9 cellular contexts compared by ENCODE assay signal in the genomic region with DNA sequence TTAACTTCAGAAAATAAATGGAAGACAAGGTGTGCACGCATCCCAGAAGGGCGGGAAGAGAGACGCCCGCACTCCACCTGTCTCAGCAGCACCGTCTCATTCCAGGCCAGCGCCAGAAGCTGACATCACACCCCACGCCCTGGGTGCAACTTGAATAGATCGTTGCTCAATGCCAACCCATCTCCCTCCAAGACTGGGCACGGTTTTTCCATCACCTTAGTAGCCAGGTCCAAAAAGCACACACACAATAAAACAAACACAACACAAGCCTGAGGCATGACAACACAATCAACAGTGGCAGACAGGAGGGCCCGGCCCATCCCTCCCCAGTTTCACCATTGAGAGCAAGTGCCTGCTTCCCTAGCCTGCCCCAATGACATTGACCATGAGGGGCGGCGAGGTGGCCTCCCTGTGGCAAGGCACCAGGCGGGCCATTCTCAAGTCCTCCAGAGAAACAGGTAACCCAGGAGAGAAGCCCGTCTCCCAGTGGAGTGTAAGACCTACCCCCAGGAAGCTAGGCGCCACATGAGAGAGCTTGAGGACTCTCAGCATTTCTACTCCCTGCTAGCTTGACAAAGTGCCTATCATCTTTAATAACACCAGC. TPM values are rescaled to one million over a fixed set of nuclear protein-coding genes. Genes with fewer than 3 reads are reported as not detected.
DNase-seq lines count a peak whose midpoint lies in the region; ATAC-seq and TF ChIP-seq lines count a peak whose summit lies in the region.
"Had no signal": no experiment of that assay in that cellular context is flagged by ENCODE, and none has a peak within 500 bp of the region (broad histone marks: within the 10 kb centered on the region; RNA-seq: fewer than 3 reads in every experiment).

No MANE protein-coding gene starts in this region.

- no peaks in the 10 kb centered on the region for H3K9me3 Mint-ChIP-seq in natural killer cell

- peak overlapping the region; percentile 81 for H3K4me2 ChIP-seq in Loucy (ENCODE audit: low read depth, low read length, poor library complexity, severe bottlenecking)

- no peak for TF ChIP-seq CTCF in AG10803 (conservative IDR thresholded peaks at IDR 0.05; ENCODE audit: low read length)
- no peak for TF ChIP-seq CTCF in Loucy (conservative IDR thresholded peaks at IDR 0.05; ENCODE audit: low read length)
- TF ChIP-seq CTCF in dorsolateral prefrontal cortex (IDR thresholded peaks at IDR 0.05 in 54 of 56, conservative IDR thresholded peaks at IDR 0.05 in 2 of 56; ENCODE audit: low read depth in 1 of 56, partially characterized antibody in 56 of 56), result no peak
- no peak for TF ChIP-seq CTCF in natural killer cell (IDR thresholded peaks at IDR 0.05)

- intact Hi-C loops in dorsolateral prefrontal cortex (cut with DNase I), result loop anchor here (2.0 to 10.0 kb wide), 3 partner anchors 29 to 49 kb away; a partner anchor contains a TSS
- intact Hi-C loops in natural killer cell (cut with micrococcal nuclease), result no loop called here

- H3K4me3 ChIP-seq in AG10803 (ENCODE audit: low read length) (peak overlapping the region; percentile 80), Loucy (ENCODE audit: low read length, poor library complexity, severe bottlenecking) (peak overlapping the region; percentile 79), dorsolateral prefrontal cortex (peak overlapping the region; percentile 62 to 97 (median 79))

- no peaks in the 10 kb centered on the region for H3K9me3 ChIP-seq in Loucy (ENCODE audit: insufficient read depth, low read depth, low read length)

- ATAC-seq in natural killer cell, result no peak
- ATAC-seq in GM19452 (IDR thresholded peaks at IDR 0.05; ENCODE audit: unreplicated experiment), result no peak

- peaks cover 83% of the 10 kb centered on the region for H3K4me1 ChIP-seq in Loucy (ENCODE audit: insufficient read depth, low read length, poor library complexity, severe bottlenecking)

- H3K36me3 ChIP-seq in Loucy (ENCODE audit: insufficient read depth, low read length), result no peaks in the 10 kb centered on the region

- DNase-seq in AG10803 (ENCODE audit: low read depth) (no peak), dorsolateral prefrontal cortex (no peak), natural killer cell (no peak), iPS-NIHi7 (ENCODE audit: extremely low spot score) (no peak), AML-193 (lab: John Stamatoyannopoulos, UW) (no peak), kidney tubule cell (ENCODE audit: low spot score) (no peak)
- DNase-seq: activated CD8-positive, alpha-beta memory T cell treated with anti-CD3 and anti-CD28 coated beads, Interleukin-2, amount 50 U/mL, for 4 hours had no signal

- H3K79me2 ChIP-seq in Loucy (ENCODE audit: insufficient read depth, low read length), result peaks cover 69% of the 10 kb centered on the region

- peak overlapping the region; percentile 87 for H3K4me3 Mint-ChIP-seq in natural killer cell

- H3K27me3 ChIP-seq in Loucy (ENCODE audit: insufficient read depth, low read length, poor library complexity, severe bottlenecking), result no peaks in the 10 kb centered on the region
- H3K27me3 ChIP-seq in dorsolateral prefrontal cortex, result no peaks in the 10 kb centered on the region

- H3K27ac Mint-ChIP-seq in natural killer cell, result peak overlapping the region; percentile 99 to 100

- no peaks in the 10 kb centered on the region for H3K36me3 Mint-ChIP-seq in natural killer cell

- H3K9me2 ChIP-seq in Loucy (replicated peaks; ENCODE audit: low read depth, low read length), result no peaks in the 10 kb centered on the region

- peak overlapping the region in 27 of 59 donors; percentile 2 to 90 (median 62) for H3K27ac ChIP-seq in dorsolateral prefrontal cortex

- no peak overlapping the region for H2AFZ ChIP-seq in Loucy (ENCODE audit: low read length)

- 0 out of 2 replicates have a peak, but pooled peaks cover 1% of the 10 kb centered on the region for H3F3A ChIP-seq in Loucy (ENCODE audit: low read depth)

- H3K4me1 Mint-ChIP-seq in natural killer cell, result peaks cover 80% of the 10 kb centered on the region in 2 donors

- H3K9ac ChIP-seq in Loucy (ENCODE audit: low read depth, low read length, poor library complexity, severe bottlenecking), result peak overlapping the region; percentile 65

- no peaks in the 10 kb centered on the region for H3K27me3 Mint-ChIP-seq in natural killer cell (ENCODE audit: low read depth in 2 of 2)

- H4K20me1 ChIP-seq in Loucy (ENCODE audit: insufficient read depth, low read length, poor library complexity, severe bottlenecking), result peaks cover 39% of the 10 kb centered on the region

RNA-seq across cellular contexts. Expression of a gene that starts 2.7 kb away (rescaled TPM):
- 10 to 100 TPM; 15.3 to 36.0 (median 21.7) TPM for total RNA-seq in dorsolateral prefrontal cortex
- 100 to 1,000 TPM in 1 of 3 donors, 10 to 100 TPM in 2; 52.4 to 105 (median 66.5) TPM for total RNA-seq in natural killer cell

RNA-seq across cellular contexts. Expression of a gene that starts 51.4 kb away (rescaled TPM):
- total RNA-seq in dorsolateral prefrontal cortex (100 to 1,000 TPM in 1 of 120 experiments, 10 to 100 TPM in 119; 16.8 to 112 (median 40.4) TPM), natural killer cell (1 to 10 TPM; 3.4 to 4.1 (median 3.7) TPM)
